8 cellular contexts compared by ENCODE assay signal in genomic region chr9:5799314-5799713, GRCh38. TPM values are rescaled to one million over a fixed set of nuclear protein-coding genes. Genes with fewer than 3 reads are reported as not detected.
A peak's percentile ranks its signal among the peaks of the same experiment; 100 is the strongest.
DNase-seq lines count a peak whose midpoint lies in the region; ATAC-seq and TF ChIP-seq lines count a peak whose summit lies in the region.

No MANE protein-coding gene starts in this region.

- POLR2A ChIA-PET in GM10248 (lab: Yijun Ruan, JAX): no interaction called here

- no peaks in the 10 kb centered on the region for H3K27me3 ChIP-seq in dorsolateral prefrontal cortex

- H3K27ac ChIP-seq in 22Rv1: no peak overlapping the region
- H3K27ac ChIP-seq in dorsolateral prefrontal cortex: peak overlapping the region in 28 of 59 donors; percentile 2 to 77 (median 45)

- TF ChIP-seq CTCF in 22Rv1 (IDR thresholded peaks at IDR 0.05) (peak; percentile 69), GM10248 (IDR thresholded peaks at IDR 0.05; ENCODE audit: control extremely low read depth, extremely low read depth, low read depth, missing control alignments) (peak; percentile 65), dorsolateral prefrontal cortex (IDR thresholded peaks at IDR 0.05 in 54 of 56, conservative IDR thresholded peaks at IDR 0.05 in 2 of 56; ENCODE audit: low read depth in 1 of 56, partially characterized antibody in 56 of 56) (peak; percentile 48 to 91 (median 78))

- H3K4me3 ChIP-seq in dorsolateral prefrontal cortex: peak overlapping the region in 52 of 59 donors; percentile 6 to 63 (median 40)

- intact Hi-C loops in dorsolateral prefrontal cortex (cut with DNase I): loop anchor here (2.0 to 10.0 kb wide), 3 partner anchors 31 to 255 kb away; partner anchors contain the start of gene ERMP1 (in 1 of the 2)

- no peak for ATAC-seq in HG02885 (IDR thresholded peaks at IDR 0.05; ENCODE audit: poor library complexity, unreplicated experiment)

- CTCF ChIA-PET in GM10248 (lab: Yijun Ruan, JAX): interaction anchor here (0.9 to 1.5 kb wide), 7 partner anchors 25 to 254 kb away, joined by 3 to 4 read pairs (median 3); partner anchors contain the start of gene ERMP1

- DNase-seq in GM10248 (ENCODE audit: extremely low spot score) (no peak), NCI-H748 (lab: John Stamatoyannopoulos, UW; ENCODE audit: unreplicated experiment) (peak; percentile 49), dorsolateral prefrontal cortex (peak in 1 of 10 donors; percentile 57), mucosa of gallbladder (ENCODE audit: low spot score) (peak; percentile 19), DMS79 treated with DMSO at 0.1 percent for 48 hours (lab: John Stamatoyannopoulos, UW) (no peak)
- no peak for DNase-seq in effector CD8-positive, alpha-beta T cell (lab: John Stamatoyannopoulos, UW)

RNA-seq across cellular contexts. Expression of gene ERMP1, which starts 33.6 kb away (rescaled TPM):
- 10 to 100 TPM; 24.1 to 60.7 (median 35.2) TPM for total RNA-seq in dorsolateral prefrontal cortex
- total RNA-seq in mucosa of gallbladder: 61.3 TPM

Comparison
In these comparisons a context has a peak if more than half of its experiments do, and no peak if none do; other contexts are left out.
1. DNase-seq: peak in NCI-H748 (single experiment) and mucosa of gallbladder (single experiment); none in GM10248 (single experiment), DMS79 treated with DMSO at 0.1 percent for 48 hours (single experiment) and effector CD8-positive, alpha-beta T cell (single experiment).
2. Peak in every context shown above with its lines, with median percentiles within 50 percentile points of each other: CTCF ChIP-seq.